In the genomic region with DNA sequence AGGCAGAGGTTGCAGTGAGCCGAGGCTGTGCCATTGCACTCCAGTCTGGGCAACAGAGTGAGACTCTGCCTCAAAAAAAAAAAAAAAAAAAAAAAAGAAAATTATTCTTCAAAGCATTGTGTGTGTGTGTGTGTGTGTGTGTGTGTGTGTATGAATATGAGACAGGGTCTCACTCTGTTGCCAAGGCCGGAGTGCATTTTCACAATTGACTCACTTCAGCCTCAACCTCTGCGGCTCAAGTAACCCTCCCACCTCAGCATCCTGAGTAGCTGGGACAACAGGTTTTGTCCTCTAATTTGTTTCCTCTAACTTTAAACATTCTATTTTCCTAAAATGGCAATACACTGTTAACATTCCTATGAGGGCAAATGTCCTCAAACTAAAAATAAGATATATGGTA, we compare ENCODE assay signal across 36 cellular contexts. TPM values are rescaled to one million over a fixed set of nuclear protein-coding genes. Genes with fewer than 3 reads are reported as not detected.
"Had no signal": no experiment of that assay in that cellular context is flagged by ENCODE, and none has a peak within 500 bp of the region (broad histone marks: within the 10 kb centered on the region; RNA-seq: fewer than 3 reads in every experiment).

No MANE protein-coding gene starts in this region.

- H3K4me1 ChIP-seq: heart left ventricle, parathyroid adenoma, psoas muscle, stomach, thyroid gland, upper lobe of left lung, vagina had no signal

- H3K36me3 ChIP-seq: brain microvascular endothelial cell, heart left ventricle, sigmoid colon, stomach, thyroid gland, upper lobe of left lung, vagina had no signal

- H3K9me3 ChIP-seq: heart left ventricle, psoas muscle, sigmoid colon, stomach, thyroid gland, upper lobe of left lung, vagina had no signal

- H3K27me3 Mint-ChIP-seq: activated naive CD8-positive, alpha-beta T cell treated with anti-CD3 and anti-CD28 coated beads for 36 hours; activated T-helper 17 cell treated with anti-CD3 and anti-CD28 coated beads, Interleukin-2, amount 50 U/mL, for 72 hours; naive B cell had no signal

- H3K27me3 ChIP-seq: brain microvascular endothelial cell, heart left ventricle, sigmoid colon, stomach, thyroid gland, upper lobe of left lung, vagina had no signal

- ATAC-seq: activated T-helper 17 cell treated with anti-CD3 and anti-CD28 coated beads, Interleukin-2, amount 50 U/mL, for 72 hours; heart left ventricle; left colon; psoas muscle; stimulated activated effector memory CD8-positive, alpha-beta T cell treated with anti-CD3 and anti-CD28 coated beads, Interleukin-12 subunit alpha, Interleukin-12 subunit beta, amount 100 ng/mL, for 72 hours had no signal

- H3K27ac Mint-ChIP-seq: activated T-helper 17 cell treated with anti-CD3 and anti-CD28 coated beads, Interleukin-2, amount 50 U/mL, for 72 hours; immature natural killer cell; stimulated activated effector memory CD8-positive, alpha-beta T cell treated with anti-CD3 and anti-CD28 coated beads, Interleukin-12 subunit alpha, Interleukin-12 subunit beta, amount 100 ng/mL, for 72 hours had no signal

- H3K4me1 Mint-ChIP-seq: activated T-helper 17 cell treated with anti-CD3 and anti-CD28 coated beads, Interleukin-2, amount 50 U/mL, for 72 hours; neural crest cell; stimulated activated effector memory CD8-positive, alpha-beta T cell treated with anti-CD3 and anti-CD28 coated beads, Interleukin-12 subunit alpha, Interleukin-12 subunit beta, amount 100 ng/mL, for 72 hours had no signal

- H3K27ac ChIP-seq: brain microvascular endothelial cell, heart left ventricle, parathyroid adenoma, psoas muscle, stomach, thyroid gland, upper lobe of left lung, vagina had no signal

- H3K4me3 ChIP-seq: heart left ventricle, psoas muscle, sigmoid colon, stomach, thyroid gland, upper lobe of left lung, vagina had no signal

- DNase-seq: activated CD4-positive, alpha-beta T cell treated with anti-CD3 and anti-CD28 coated beads for 4 hours; activated CD4-positive, alpha-beta T cell treated with anti-CD3 and anti-CD28 coated beads, Interleukin-2, amount 50 U/mL, for 4 hours; activated CD4-positive, CD25-positive, alpha-beta regulatory T cell; activated naive CD8-positive, alpha-beta T cell treated with anti-CD3 and anti-CD28 coated beads for 36 hours; activated T-cell treated with anti-CD3 and anti-CD28 coated beads, Interleukin-2, amount 50 U/mL, for 4 hours; cortex of kidney; heart left ventricle; hypothalamus; immature natural killer cell; kidney; left colon; mammary epithelial cell; naive B cell; nucleus accumbens; psoas muscle; sigmoid colon; small intestine; stimulated activated CD4-positive, alpha-beta T cell treated with anti-CD3 and anti-CD28 coated beads, Interleukin-4, amount 100 ng/mL, for 24 hours; stomach; thyroid gland; upper lobe of left lung had no signal

- H3K36me3 Mint-ChIP-seq: activated naive CD8-positive, alpha-beta T cell treated with anti-CD3 and anti-CD28 coated beads for 36 hours; immature natural killer cell; naive B cell; stimulated activated effector memory CD8-positive, alpha-beta T cell treated with anti-CD3 and anti-CD28 coated beads, Interleukin-12 subunit alpha, Interleukin-12 subunit beta, amount 100 ng/mL, for 72 hours had no signal

- H3K4me3 Mint-ChIP-seq: activated naive CD8-positive, alpha-beta T cell treated with anti-CD3 and anti-CD28 coated beads for 36 hours; activated T-cell treated with anti-CD3 and anti-CD28 coated beads, Interleukin-2, amount 50 U/mL, for 4 hours; activated T-helper 17 cell treated with anti-CD3 and anti-CD28 coated beads, Interleukin-2, amount 50 U/mL, for 72 hours; naive B cell; neural crest cell; stimulated activated effector memory CD8-positive, alpha-beta T cell treated with anti-CD3 and anti-CD28 coated beads, Interleukin-12 subunit alpha, Interleukin-12 subunit beta, amount 100 ng/mL, for 72 hours had no signal

- H3K9me3 Mint-ChIP-seq: activated naive CD8-positive, alpha-beta T cell treated with anti-CD3 and anti-CD28 coated beads for 36 hours; activated T-cell treated with anti-CD3 and anti-CD28 coated beads, Interleukin-2, amount 50 U/mL, for 4 hours; activated T-helper 17 cell treated with anti-CD3 and anti-CD28 coated beads, Interleukin-2, amount 50 U/mL, for 72 hours; immature natural killer cell; naive B cell; neural crest cell; stimulated activated effector memory CD8-positive, alpha-beta T cell treated with anti-CD3 and anti-CD28 coated beads, Interleukin-12 subunit alpha, Interleukin-12 subunit beta, amount 100 ng/mL, for 72 hours had no signal

RNA-seq across cellular contexts. Expression of gene FBXO47, which starts 7.7 kb away (rescaled TPM):
- total RNA-seq: activated CD8-positive, alpha-beta memory T cell treated with anti-CD3 and anti-CD28 coated beads for 36 hours; activated T-helper 17 cell treated with anti-CD3 and anti-CD28 coated beads, Interleukin-2, amount 50 U/mL, for 72 hours; astrocyte; cardiac septum; cerebellum; endothelial cell of umbilical vein; fibroblast of villous mesenchyme; kidney; left colon; liver; mammary epithelial cell; neural crest cell; psoas muscle; sigmoid colon; stomach; T-helper 1 cell treated with Interleukin-12 subunit alpha and Interleukin-12 subunit beta and Interleukin-4 antibody, amounts not matched to agents 30 ng/mL and 1 ng/mL, for 36 hours; thyroid gland; upper lobe of left lung; vagina had no signal
- polyA plus RNA-seq: endothelial cell of umbilical vein, esophagus, heart left ventricle, immature natural killer cell, liver, mammary epithelial cell, sigmoid colon, stomach had no signal
